ENCODE assay signal across 8 cellular contexts in genomic region chr10:21526184-21526951, GRCh38. TPM values are rescaled to one million over a fixed set of nuclear protein-coding genes. Genes with fewer than 3 reads are reported as not detected.
A peak's percentile ranks its signal among the peaks of the same experiment; 100 is the strongest.
DNase-seq lines count a peak whose midpoint lies in the region; ATAC-seq and TF ChIP-seq lines count a peak whose summit lies in the region.

No MANE protein-coding gene starts in this region.

- peak in 1 of 2 donors; percentile 53 for TF ChIP-seq EP300 in tibial nerve (IDR thresholded peaks at IDR 0.05)

- H3K4me3 ChIP-seq in OCI-LY7 (ENCODE audit: low read depth, low read length, poor library complexity, severe bottlenecking) (peak overlapping the region; percentile 65), fibroblast of villous mesenchyme (ENCODE audit: low read depth, low read length) (peak overlapping the region; percentile 72), tibial nerve (peak overlapping the region; percentile 37 to 73 (median 64))

- H3K9me3 Mint-ChIP-seq in nephron = no peaks in the 10 kb centered on the region

- no peaks in the 10 kb centered on the region for H3K27me3 ChIP-seq in tibial nerve

- H3K27ac Mint-ChIP-seq in nephron = peak overlapping the region; percentile 99

- CTCF ChIA-PET in OCI-LY7 (lab: Charles Lee; ENCODE audit: unreplicated experiment) = no interaction called here

- no peaks in the 10 kb centered on the region for H4K20me1 ChIP-seq in OCI-LY7 (ENCODE audit: insufficient read depth, low read length)

- ATAC-seq in GM18520 (IDR thresholded peaks at IDR 0.05; ENCODE audit: unreplicated experiment) (peak; percentile 4), HG03103 (IDR thresholded peaks at IDR 0.05; ENCODE audit: low read depth, unreplicated experiment) (peak; percentile 28)

- BruUV-seq in OCI-LY7 (replicated peaks; lab: Mats Ljungman, UMichigan) = no TSS peak

- H3K36me3 Mint-ChIP-seq in nephron (ENCODE audit: low read depth) = no peaks in the 10 kb centered on the region

- peak; percentile 61 for DNase-seq in A172 (ENCODE audit: low spot score)
- DNase-seq in OCI-LY7 (ENCODE audit: low spot score) = no peak
- peak; percentile 58 for DNase-seq in activated T-helper 9 cell treated with anti-CD3 and anti-CD28 coated beads, Interleukin-2, amount 50 U/mL, for 16 hours (ENCODE audit: low read depth)
- peak; percentile 80 for DNase-seq in fibroblast of villous mesenchyme (ENCODE audit: low read depth)
- peak; percentile 60 to 67 for DNase-seq in tibial nerve (ENCODE audit: low spot score in 2 of 2)

- no peak for TF ChIP-seq CTCF in OCI-LY7 (conservative IDR thresholded peaks at IDR 0.05; ENCODE audit: low read length)
- no peak for TF ChIP-seq CTCF in fibroblast of villous mesenchyme (IDR thresholded peaks at IDR 0.05; ENCODE audit: insufficient read depth, low read depth, low read length)
- no peak for TF ChIP-seq CTCF in nephron (IDR thresholded peaks at IDR 0.05; ENCODE audit: unreplicated experiment in 3 of 3)
- TF ChIP-seq CTCF in tibial nerve (IDR thresholded peaks at IDR 0.05) = no peak

- H3K4me3 Mint-ChIP-seq in nephron = peak overlapping the region; percentile 90 to 98 (median 93)

- H3K36me3 ChIP-seq in OCI-LY7 (ENCODE audit: insufficient read depth, low read length) = no peaks in the 10 kb centered on the region
- H3K36me3 ChIP-seq in tibial nerve = no peaks in the 10 kb centered on the region

- H3K9me2 ChIP-seq in OCI-LY7 (ENCODE audit: insufficient read depth, low read length) = no peaks in the 10 kb centered on the region

- WGBS in tibial nerve, 2 donors = 1 to 2% methylated on average over 44 to 46 of the region's 59 CpGs

- H3K4me2 ChIP-seq in OCI-LY7 (ENCODE audit: low read length) = peak overlapping the region; percentile 81

- H3K9me3 ChIP-seq in OCI-LY7 (ENCODE audit: low read length) (no peaks in the 10 kb centered on the region), tibial nerve (no peaks in the 10 kb centered on the region)

- POLR2A ChIA-PET in OCI-LY7 (lab: Charles Lee) = no interaction called here

- TF ChIP-seq POLR2A in tibial nerve (IDR thresholded peaks at IDR 0.05) = peak in 1 of 2 donors; percentile 51

- peaks cover 26% of the 10 kb centered on the region for H3K4me1 ChIP-seq in OCI-LY7 (ENCODE audit: insufficient read depth, low read length, poor library complexity, severe bottlenecking)
- H3K4me1 ChIP-seq in tibial nerve = peaks cover 0 to 50% (median 0%) of the 10 kb centered on the region in 4 donors

- peaks cover 11% of the 10 kb centered on the region for H3K27me3 Mint-ChIP-seq in nephron (ENCODE audit: low read depth)

- H3K4me1 Mint-ChIP-seq in nephron = peaks cover 56% of the 10 kb centered on the region

- H3K27ac ChIP-seq in OCI-LY7 (ENCODE audit: low read depth, low read length, poor library complexity, severe bottlenecking) (no peak overlapping the region), tibial nerve (peak overlapping the region; percentile 95 to 99 (median 97))

- no peaks in the 10 kb centered on the region for H3K79me2 ChIP-seq in OCI-LY7 (ENCODE audit: insufficient read depth, low read depth, low read length)

- intact Hi-C loops in OCI-LY7 (cut with micrococcal nuclease; ENCODE audit: unreplicated experiment) = no loop called here

- peak overlapping the region; percentile 97 for H2AFZ ChIP-seq in OCI-LY7 (ENCODE audit: low read length)

RNA-seq across cellular contexts. Expression of gene SKIDA1, which starts 0.9 kb away (rescaled TPM):
- total RNA-seq in A172 (2014; rRNA removed; shearing (Covaris generic)) = 0.53 and 2.4 TPM in 2 replicates
- not detected in 2 replicates for total RNA-seq in OCI-LY7 (2014; rRNA removed; shearing (Covaris generic))
- total RNA-seq in OCI-LY7 (2022) = 0.06 TPM in 1 of 2 replicates, not detected in the other
- total RNA-seq in fibroblast of villous mesenchyme = 0.32 and 0.43 TPM in 2 replicates
- total RNA-seq in tibial nerve = 1 to 10 TPM in 3 of 4 donors, under 1 TPM in 1; 0.39 to 5.2 (median 2.3) TPM

RNA-seq across cellular contexts. Expression of gene MLLT10, which starts 7.7 kb away (rescaled TPM):
- 22.7 and 26.0 TPM in 2 replicates for total RNA-seq in A172 (2014; rRNA removed; shearing (Covaris generic))
- total RNA-seq in OCI-LY7 (2014; rRNA removed; shearing (Covaris generic)) = 50.4 and 68.4 TPM in 2 replicates
- total RNA-seq in OCI-LY7 (2022) (67.3 and 74.0 TPM in 2 replicates), fibroblast of villous mesenchyme (46.4 and 50.5 TPM in 2 replicates), tibial nerve (10 to 100 TPM; 40.6 to 60.9 (median 47.5) TPM)
